9 cellular contexts compared by ENCODE assay signal in the genomic region with DNA sequence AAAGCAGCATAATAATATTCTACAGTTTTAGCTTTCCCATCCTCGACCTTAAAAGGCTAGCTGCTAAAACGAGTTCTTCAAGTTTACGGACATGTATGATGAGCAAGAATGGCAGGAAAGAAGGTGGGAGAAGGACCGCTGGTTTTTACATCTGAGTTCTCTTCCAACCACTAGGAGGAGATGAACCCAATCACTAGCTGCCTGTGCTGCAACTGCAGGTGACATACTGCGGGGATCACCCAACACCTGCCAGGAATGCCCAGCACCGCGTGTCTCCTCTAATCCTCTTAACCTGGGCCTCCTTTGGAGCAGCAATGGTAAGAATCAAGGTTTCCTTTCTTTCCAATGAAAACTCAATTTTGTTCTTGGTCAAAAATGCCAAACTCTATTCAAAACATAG. TPM values are rescaled to one million over a fixed set of nuclear protein-coding genes. Genes with fewer than 3 reads are reported as not detected.
DNase-seq lines count a peak whose midpoint lies in the region; ATAC-seq, FAIRE-seq and TF ChIP-seq lines count a peak whose summit lies in the region.
"Had no signal": no experiment of that assay in that cellular context is flagged by ENCODE, and none has a peak within 500 bp of the region (broad histone marks: within the 10 kb centered on the region; RNA-seq: fewer than 3 reads in every experiment).

No MANE protein-coding gene starts in this region.

- peaks cover 0 to 1% (median 0%) of the 10 kb centered on the region in 7 donors for H3K9me3 Mint-ChIP-seq in CD14-positive monocyte

- no peaks in the 10 kb centered on the region for H3K4me1 Mint-ChIP-seq in CD14-positive monocyte

- H3K4me1 ChIP-seq in keratinocyte (ENCODE audit: control insufficient read depth, extremely low read depth, insufficient read depth, low read length) = no peaks in the 10 kb centered on the region

- H4K20me1 ChIP-seq in keratinocyte (ENCODE audit: control insufficient read depth, extremely low read depth, insufficient read depth, low read length) = peaks cover 7% of the 10 kb centered on the region

- intact Hi-C loops in CD14-positive monocyte (cut with micrococcal nuclease) = no loop called here

- FAIRE-seq in keratinocyte (lab: Jason Lieb, UNC) = peak; percentile 36

- H3K27me3 Mint-ChIP-seq in CD14-positive monocyte (ENCODE audit: low read depth in 3 of 3) = peaks cover 0 to 1% (median 0%) of the 10 kb centered on the region in 3 donors

- H2AFZ ChIP-seq in keratinocyte (ENCODE audit: control insufficient read depth, low read length) = no peak overlapping the region

- peak; percentile 39 for ATAC-seq in GM18867 (IDR thresholded peaks at IDR 0.05; ENCODE audit: unreplicated experiment)
- no peak for ATAC-seq in GM19395 (IDR thresholded peaks at IDR 0.05; ENCODE audit: unreplicated experiment)

- no peak overlapping the region for H3K4me3 ChIP-seq in keratinocyte (ENCODE audit: control insufficient read depth in 2 of 3, extremely low read depth in 1 of 3, insufficient read depth in 2 of 3, low read depth in 1 of 3, low read length in 3 of 3)

- H3K27ac Mint-ChIP-seq in CD14-positive monocyte = no peak overlapping the region

- no peak overlapping the region for H3K4me2 ChIP-seq in keratinocyte (ENCODE audit: control insufficient read depth, extremely low read depth, insufficient read depth, low read depth, low read length)

- TF ChIP-seq CTCF in keratinocyte (optimal IDR thresholded peaks at IDR 0.05 in 1 of 3, IDR thresholded peaks at IDR 0.05 in 1 of 3, conservative IDR thresholded peaks at IDR 0.05 in 1 of 3; ENCODE audit: extremely low read depth in 1 of 3, insufficient read depth in 2 of 3, low read length in 3 of 3) (peak; percentile 64 to 71 (median 69)), CD14-positive monocyte (IDR thresholded peaks at IDR 0.05) (no peak)

- H3K4me3 Mint-ChIP-seq in CD14-positive monocyte = no peak overlapping the region

- H3K27me3 ChIP-seq in keratinocyte (ENCODE audit: control insufficient read depth, extremely low read depth, insufficient read depth, low read length) = no peaks in the 10 kb centered on the region

- H3K27ac ChIP-seq in keratinocyte (ENCODE audit: control insufficient read depth, insufficient read depth, low read length) = no peak overlapping the region

- H3K9me1 ChIP-seq in keratinocyte (ENCODE audit: control insufficient read depth, extremely low read depth, insufficient read depth, low read length) = no peaks in the 10 kb centered on the region

- peaks cover 38 to 40% of the 10 kb centered on the region in 2 donors for H3K36me3 Mint-ChIP-seq in CD14-positive monocyte

- dilution Hi-C loops in keratinocyte (cut with MboI; ENCODE audit: extremely low pct_ligation_motif_present, low sequenced_read_pairs) = no loop called here

- in situ Hi-C loops in ACHN (cut with HindIII; ENCODE audit: low pct_ligation_motif_present, low pct_unique_long_range_greater_than_20kb, low sequenced_read_pairs) = no loop called here

- peaks cover 25% of the 10 kb centered on the region for H3K79me2 ChIP-seq in keratinocyte (ENCODE audit: control insufficient read depth, insufficient read depth, low read length)

- peak; percentile 37 for DNase-seq in ACHN
- DNase-seq in SW480 (ENCODE audit: low spot score) = peak; percentile 21
- peak; percentile 46 for DNase-seq in keratinocyte (ENCODE audit: low read depth, low spot score)
- DNase-seq in CD14-positive monocyte (ENCODE audit: low spot score) = no peak
- no peak for DNase-seq in activated CD4-positive, alpha-beta T cell treated with anti-CD3 and anti-CD28 coated beads, Interleukin-2, amount 50 U/mL, for 48 hours
- no peak for DNase-seq in OCI-M2 (lab: John Stamatoyannopoulos, UW; ENCODE audit: unreplicated experiment)
- DNase-seq: amniotic stem cell had no signal

- H3K36me3 ChIP-seq in keratinocyte (ENCODE audit: control insufficient read depth in 2 of 2, extremely low read depth in 1 of 2, insufficient read depth in 2 of 2, low read length in 2 of 2) = peaks cover 27 to 38% of the 10 kb centered on the region in 2 experiments

- no peaks in the 10 kb centered on the region for H3K9me3 ChIP-seq in keratinocyte (ENCODE audit: control insufficient read depth, low read depth, low read length)

- H3K9ac ChIP-seq in keratinocyte (ENCODE audit: control insufficient read depth, extremely low read depth, insufficient read depth, low read length) = no peak overlapping the region

RNA-seq across cellular contexts. Expression of gene TOR3A, which starts 23.5 kb away (rescaled TPM):
- polyA plus RNA-seq in keratinocyte (16.8 to 21.3 TPM (median 20.4 TPM) in 3 replicates), CD14-positive monocyte (10 to 100 TPM; 60.9 to 67.8 TPM)
- 4.0 TPM for polyA plus RNA-seq in keratinocyte (2011; ENCODE audit: low read depth)
- polyA plus RNA-seq in keratinocyte (2011; cell fraction: cytosol; rRNA removed) = 9.4 and 10.7 TPM in 2 replicates
- 19.3 and 22.2 TPM in 2 replicates for polyA plus RNA-seq in keratinocyte (2011; cell fraction: nucleus; rRNA removed)
- 16.5 and 17.3 TPM in 2 replicates for polyA plus RNA-seq in keratinocyte (2012; ENCODE audit: low replicate concordance)
- 30.3 to 44.8 TPM (median 30.8 TPM) in 3 replicates for polyA minus RNA-seq in keratinocyte
- 27.2 TPM for polyA minus RNA-seq in keratinocyte (2011; cell fraction: cytosol; rRNA and poly(A)+ RNA removed)
- 20.8 and 23.0 TPM in 2 replicates for polyA minus RNA-seq in keratinocyte (2011; cell fraction: nucleus; rRNA and poly(A)+ RNA removed)

Comparison
In these comparisons a context has a peak if more than half of its experiments do, and no peak if none do; other contexts are left out.
1. DNase-seq: peak in ACHN (single experiment), SW480 (single experiment) and keratinocyte (single experiment); none in CD14-positive monocyte (single experiment), activated CD4-positive, alpha-beta T cell treated with anti-CD3 and anti-CD28 coated beads, Interleukin-2, amount 50 U/mL, for 48 hours (0 of 2) and OCI-M2 (single experiment).